In genomic region chr11:74820763-74821162, GRCh38 we compare ENCODE assay signal across 13 cellular contexts.
DNase-seq lines count a peak whose midpoint lies in the region; ATAC-seq and TF ChIP-seq lines count a peak whose summit lies in the region.
"Had no signal": no experiment of that assay in that cellular context is flagged by ENCODE, and none has a peak within 500 bp of the region (broad histone marks: within the 10 kb centered on the region; RNA-seq: fewer than 3 reads in every experiment).

No MANE protein-coding gene starts in this region.

- TF ChIP-seq CTCF in heart left ventricle (IDR thresholded peaks at IDR 0.05) (no peak), astrocyte of the spinal cord (IDR thresholded peaks at IDR 0.05; ENCODE audit: low read depth, low read length) (no peak)

- intact Hi-C loops in heart left ventricle (cut with DNase I) = loop anchor here in 2 of 10 donors (2.0 to 5.0 kb wide), 2 partner anchors 36 to 68 kb away; no protein-coding TSS in a partner anchor
- intact Hi-C loops in Right ventricle myocardium superior (cut with DNase I) = no loop called here

- TF ChIP-seq POLR2A in heart left ventricle (IDR thresholded peaks at IDR 0.05) = no peak

- no peak overlapping the region for H3K4me3 Mint-ChIP-seq in activated naive CD8-positive, alpha-beta T cell treated with anti-CD3 and anti-CD28 coated beads for 36 hours
- H3K4me3 Mint-ChIP-seq: B cell had no signal

- H3K27ac Mint-ChIP-seq in activated naive CD8-positive, alpha-beta T cell treated with anti-CD3 and anti-CD28 coated beads for 36 hours = no peak overlapping the region
- H3K27ac Mint-ChIP-seq: B cell had no signal

- peaks cover 78% of the 10 kb centered on the region for H3K36me3 Mint-ChIP-seq in activated naive CD8-positive, alpha-beta T cell treated with anti-CD3 and anti-CD28 coated beads for 36 hours

- ATAC-seq in heart left ventricle = peak in 3 of 4 donors; percentile 45 to 48 (median 45)
- no peak for ATAC-seq in Right ventricle myocardium superior (ENCODE audit: poor library complexity)

- H3K36me3 ChIP-seq in heart left ventricle = peaks cover 0 to 40% (median 9%) of the 10 kb centered on the region in 9 donors

- no peaks in the 10 kb centered on the region for H3K27me3 Mint-ChIP-seq in activated naive CD8-positive, alpha-beta T cell treated with anti-CD3 and anti-CD28 coated beads for 36 hours
- H3K27me3 Mint-ChIP-seq: B cell had no signal

- peak overlapping the region in 2 of 12 donors; percentile 13 to 34 for H3K27ac ChIP-seq in heart left ventricle
- H3K27ac ChIP-seq: right atrium auricular region had no signal

- peaks cover 2% of the 10 kb centered on the region for H3K4me1 Mint-ChIP-seq in activated naive CD8-positive, alpha-beta T cell treated with anti-CD3 and anti-CD28 coated beads for 36 hours
- H3K4me1 Mint-ChIP-seq: B cell had no signal

- in situ Hi-C loops in astrocyte of the spinal cord (cut with HindIII; ENCODE audit: low sequenced_read_pairs) = no loop called here

- H3K27me3 ChIP-seq in heart left ventricle = no peaks in the 10 kb centered on the region
- H3K27me3 ChIP-seq: right atrium auricular region had no signal

- H3K9me3 Mint-ChIP-seq in activated naive CD8-positive, alpha-beta T cell treated with anti-CD3 and anti-CD28 coated beads for 36 hours = peaks cover 22% of the 10 kb centered on the region

- H3K4me1 ChIP-seq in heart left ventricle = peaks cover 4 to 56% (median 21%) of the 10 kb centered on the region in 12 donors

- peaks cover 0 to 17% (median 6%) of the 10 kb centered on the region in 12 donors for H3K9me3 ChIP-seq in heart left ventricle

- DNase-seq in heart left ventricle (no peak), Right ventricle myocardium superior (no peak), astrocyte of the spinal cord (ENCODE audit: low read depth, low spot score) (peak; percentile 91), iris pigment epithelial cell (ENCODE audit: low read depth) (peak; percentile 97), NCI-H1694 treated with DMSO at 0.1 percent for 48 hours (lab: John Stamatoyannopoulos, UW) (no peak), NCI-H187 treated with DMSO at 0.1 percent for 48 hours (lab: John Stamatoyannopoulos, UW) (no peak), SKM-1 (lab: John Stamatoyannopoulos, UW; ENCODE audit: unreplicated experiment) (no peak)
- DNase-seq in activated naive CD8-positive, alpha-beta T cell treated with anti-CD3 and anti-CD28 coated beads for 36 hours = no peak
- DNase-seq: activated T-cell treated with anti-CD3 and anti-CD28 coated beads, Interleukin-2, amount 50 U/mL, for 48 hours; Karpas-422; NCI-H82 had no signal

- 88 to 98% (median 96%) methylated on average over 1 of the region's 1 CpG for WGBS in heart left ventricle, 4 donors

- H3K4me3 ChIP-seq in heart left ventricle = no peak overlapping the region
- no peak overlapping the region for H3K4me3 ChIP-seq in astrocyte of the spinal cord (ENCODE audit: low read depth, low read length)
- H3K4me3 ChIP-seq: right atrium auricular region had no signal

Comparison
In these comparisons a context has a peak if more than half of its experiments do, and no peak if none do; other contexts are left out.
1. DNase-seq: peak in astrocyte of the spinal cord (single experiment) and iris pigment epithelial cell (single experiment); none in heart left ventricle (0 of 5), Right ventricle myocardium superior (single experiment), NCI-H1694 treated with DMSO at 0.1 percent for 48 hours (single experiment), NCI-H187 treated with DMSO at 0.1 percent for 48 hours (single experiment), SKM-1 (single experiment) and activated naive CD8-positive, alpha-beta T cell treated with anti-CD3 and anti-CD28 coated beads for 36 hours (single experiment).